Comparison of ENCODE assay signal across 12 cellular contexts in the genomic region with DNA sequence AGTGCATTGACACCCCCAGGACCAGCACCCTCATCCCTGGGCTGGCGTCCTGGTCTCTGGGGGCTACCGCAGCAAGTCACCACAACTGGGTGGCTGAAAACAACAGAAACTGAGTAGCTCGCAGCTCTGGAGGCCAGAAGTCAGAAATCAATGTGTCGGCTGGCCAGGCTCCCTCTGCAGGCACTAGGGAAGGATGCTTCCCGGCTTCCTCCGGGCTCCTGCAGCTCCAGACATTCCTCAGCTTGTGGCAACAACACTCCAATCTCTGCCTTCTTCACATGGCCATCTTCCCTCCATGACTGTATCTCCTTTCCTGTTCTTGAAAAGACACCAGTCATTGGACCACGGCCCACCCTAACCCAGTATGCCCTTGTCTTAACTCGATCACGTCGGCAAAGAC.
"Had no signal": no experiment of that assay in that cellular context is flagged by ENCODE, and none has a peak within 500 bp of the region (broad histone marks: within the 10 kb centered on the region; RNA-seq: fewer than 3 reads in every experiment).

No MANE protein-coding gene starts in this region.

- ATAC-seq: left lobe of liver; natural killer cell treated with Interleukin-12 subunit alpha and Interleukin-12 subunit beta and Interleukin-15 and Interleukin-18, amount 100 ng/mL, for 72 hours had no signal

- DNase-seq: activated CD4-positive, alpha-beta memory T cell treated with anti-CD3 and anti-CD28 coated beads, Interleukin-2, amount 10 ng/mL, durations not matched to agents 7 days and 5 days; activated gamma-delta T cell treated with Interleukin-2 at 50 U/mL for 16 hours; activated naive CD8-positive, alpha-beta T cell treated with anti-CD3 and anti-CD28 coated beads, Interleukin-2, amount 10 ng/mL, durations not matched to agents 7 days and 5 days; activated T-cell treated with anti-CD3 and anti-CD28 coated beads, Interleukin-2, amount 50 U/mL, for 48 hours; anterior cingulate cortex; dermis blood vessel endothelial cell; hypothalamus had no signal

- H3K27me3 ChIP-seq: ovary had no signal

- H3K36me3 Mint-ChIP-seq: activated naive CD8-positive, alpha-beta T cell treated with anti-CD3 and anti-CD28 coated beads, Interleukin-2, amount 10 ng/mL, durations not matched to agents 7 days and 5 days; natural killer cell treated with Interleukin-12 subunit alpha and Interleukin-12 subunit beta and Interleukin-15 and Interleukin-18, amount 100 ng/mL, for 72 hours had no signal

- H3K9me3 Mint-ChIP-seq: natural killer cell treated with Interleukin-12 subunit alpha and Interleukin-12 subunit beta and Interleukin-15 and Interleukin-18, amount 100 ng/mL, for 72 hours had no signal

- H3K4me3 Mint-ChIP-seq: activated CD4-positive, alpha-beta memory T cell treated with anti-CD3 and anti-CD28 coated beads, Interleukin-2, amount 10 ng/mL, durations not matched to agents 7 days and 5 days; activated naive CD8-positive, alpha-beta T cell treated with anti-CD3 and anti-CD28 coated beads, Interleukin-2, amount 10 ng/mL, durations not matched to agents 7 days and 5 days; natural killer cell treated with Interleukin-12 subunit alpha and Interleukin-12 subunit beta and Interleukin-15 and Interleukin-18, amount 100 ng/mL, for 72 hours; T-helper 2 cell treated with Interferon-gamma antibody and Interleukin-4, amounts not matched to agents 5 μg/mL and 100 μg/mL, for 36 hours had no signal

- H3K27ac Mint-ChIP-seq: activated CD4-positive, alpha-beta memory T cell treated with anti-CD3 and anti-CD28 coated beads, Interleukin-2, amount 10 ng/mL, durations not matched to agents 7 days and 5 days; activated naive CD8-positive, alpha-beta T cell treated with anti-CD3 and anti-CD28 coated beads, Interleukin-2, amount 10 ng/mL, durations not matched to agents 7 days and 5 days; natural killer cell treated with Interleukin-12 subunit alpha and Interleukin-12 subunit beta and Interleukin-15 and Interleukin-18, amount 100 ng/mL, for 72 hours; T-helper 2 cell treated with Interferon-gamma antibody and Interleukin-4, amounts not matched to agents 5 μg/mL and 100 μg/mL, for 36 hours had no signal

- H3K4me3 ChIP-seq: ovary, skin epidermis had no signal

- H3K9me3 ChIP-seq: ovary had no signal

- H3K36me3 ChIP-seq: ovary had no signal

- H3K4me1 Mint-ChIP-seq: activated CD4-positive, alpha-beta memory T cell treated with anti-CD3 and anti-CD28 coated beads, Interleukin-2, amount 10 ng/mL, durations not matched to agents 7 days and 5 days; activated naive CD8-positive, alpha-beta T cell treated with anti-CD3 and anti-CD28 coated beads, Interleukin-2, amount 10 ng/mL, durations not matched to agents 7 days and 5 days had no signal
